ENCODE assay signal across 10 cellular contexts in genomic region chr22:41417622-41418390, GRCh38. TPM values are rescaled to one million over a fixed set of nuclear protein-coding genes. Genes with fewer than 3 reads are reported as not detected.
A peak's percentile ranks its signal among the peaks of the same experiment; 100 is the strongest.
DNase-seq lines count a peak whose midpoint lies in the region; ATAC-seq and TF ChIP-seq lines count a peak whose summit lies in the region.
"Had no signal": no experiment of that assay in that cellular context is flagged by ENCODE, and none has a peak within 500 bp of the region (broad histone marks: within the 10 kb centered on the region; RNA-seq: fewer than 3 reads in every experiment).

No MANE protein-coding gene starts in this region.

- TF ChIP-seq CTCF in astrocyte of the spinal cord (IDR thresholded peaks at IDR 0.05; ENCODE audit: low read depth, low read length) (no peak), right atrium auricular region (IDR thresholded peaks at IDR 0.05) (no peak)

- H3K27me3 ChIP-seq in right atrium auricular region: no peaks in the 10 kb centered on the region
- H3K27me3 ChIP-seq in naive thymus-derived CD4-positive, alpha-beta T cell (ENCODE audit: control insufficient read depth in 2 of 2, insufficient read depth in 2 of 2, low read length in 2 of 2): no peaks in the 10 kb centered on the region

- H3K36me3 ChIP-seq in right atrium auricular region: peaks cover under 1% of the 10 kb centered on the region
- H3K36me3 ChIP-seq in naive thymus-derived CD4-positive, alpha-beta T cell (ENCODE audit: control insufficient read depth in 2 of 3, insufficient read depth in 3 of 3, low read length in 3 of 3): peaks cover 0 to 6% (median 0%) of the 10 kb centered on the region in 3 experiments

- no peaks in the 10 kb centered on the region for H3K9me3 Mint-ChIP-seq in naive thymus-derived CD4-positive, alpha-beta T cell
- H3K9me3 Mint-ChIP-seq: CD14-positive monocyte; stimulated activated naive CD8-positive, alpha-beta T cell treated with anti-CD3 and anti-CD28 coated beads, Interleukin-15, Interleukin-2, amounts not matched to agents 100 ng/mL and 50 ng/mL, for 24 hours had no signal

- peaks cover 8 to 26% (median 23%) of the 10 kb centered on the region in 7 donors for H3K4me1 Mint-ChIP-seq in naive thymus-derived CD4-positive, alpha-beta T cell

- no peak overlapping the region for H3K4me3 Mint-ChIP-seq in naive thymus-derived CD4-positive, alpha-beta T cell
- H3K4me3 Mint-ChIP-seq: CD14-positive monocyte; stimulated activated naive CD8-positive, alpha-beta T cell treated with anti-CD3 and anti-CD28 coated beads, Interleukin-15, Interleukin-2, amounts not matched to agents 100 ng/mL and 50 ng/mL, for 24 hours had no signal

- H3K4me1 ChIP-seq in right atrium auricular region: peaks cover 0 to 48% of the 10 kb centered on the region in 2 donors
- peaks cover 12 to 16% of the 10 kb centered on the region in 2 donors for H3K4me1 ChIP-seq in naive thymus-derived CD4-positive, alpha-beta T cell (ENCODE audit: control insufficient read depth in 2 of 2, insufficient read depth in 2 of 2, low read length in 2 of 2)

- DNase-seq in Ammon's horn (ENCODE audit: low spot score) (peak; percentile 99), astrocyte of the spinal cord (ENCODE audit: low read depth, low spot score) (peak; percentile 15), right atrium auricular region (ENCODE audit: low spot score) (peak; percentile 88), posterior vena cava (ENCODE audit: low spot score) (peak; percentile 91), NCI-H526 (lab: John Stamatoyannopoulos, UW) (no peak)
- DNase-seq in naive thymus-derived CD4-positive, alpha-beta T cell: no peak
- no peak for DNase-seq in activated CD4-positive, alpha-beta T cell treated with anti-CD3 and anti-CD28 coated beads, Interleukin-2, amount 50 U/mL, for 48 hours
- DNase-seq in activated CD4-positive, alpha-beta T cell treated with anti-CD3 and anti-CD28 coated beads for 4 hours: no peak

- in situ Hi-C loops in astrocyte of the spinal cord (cut with HindIII; ENCODE audit: low sequenced_read_pairs): no loop called here

- peak overlapping the region in 3 of 9 donors; percentile 21 to 62 (median 33) for H3K27ac Mint-ChIP-seq in naive thymus-derived CD4-positive, alpha-beta T cell
- H3K27ac Mint-ChIP-seq: stimulated activated naive CD8-positive, alpha-beta T cell treated with anti-CD3 and anti-CD28 coated beads, Interleukin-15, Interleukin-2, amounts not matched to agents 100 ng/mL and 50 ng/mL, for 24 hours had no signal

- H3K27me3 Mint-ChIP-seq in naive thymus-derived CD4-positive, alpha-beta T cell: no peaks in the 10 kb centered on the region
- H3K27me3 Mint-ChIP-seq: stimulated activated naive CD8-positive, alpha-beta T cell treated with anti-CD3 and anti-CD28 coated beads, Interleukin-15, Interleukin-2, amounts not matched to agents 100 ng/mL and 50 ng/mL, for 24 hours had no signal

- H3K27ac ChIP-seq in right atrium auricular region: peak overlapping the region; percentile 98
- no peak overlapping the region for H3K27ac ChIP-seq in naive thymus-derived CD4-positive, alpha-beta T cell (ENCODE audit: low read depth, low read length)

- H3K9me3 ChIP-seq in right atrium auricular region: no peaks in the 10 kb centered on the region
- no peaks in the 10 kb centered on the region for H3K9me3 ChIP-seq in naive thymus-derived CD4-positive, alpha-beta T cell (ENCODE audit: control insufficient read depth in 2 of 3, low read length in 3 of 3)

- CTCF ChIA-PET in naive thymus-derived CD4-positive, alpha-beta T cell (lab: Charles Lee): interaction anchor here (0.6 to 0.8 kb wide), 2 partner anchors 107 to 138 kb away, joined by 3 to 4 read pairs; no protein-coding TSS in a partner anchor

- H3K4me3 ChIP-seq in astrocyte of the spinal cord (ENCODE audit: low read depth, low read length): no peak overlapping the region
- H3K4me3 ChIP-seq in right atrium auricular region: no peak overlapping the region
- H3K4me3 ChIP-seq in naive thymus-derived CD4-positive, alpha-beta T cell (ENCODE audit: low read length): no peak overlapping the region

- POLR2A ChIA-PET in naive thymus-derived CD4-positive, alpha-beta T cell (lab: Charles Lee): interaction anchor here (1.2 to 2.1 kb wide), 3 partner anchors 11 to 28 kb away, joined by 3 to 11 read pairs (median 3); no protein-coding TSS in a partner anchor

- H3K36me3 Mint-ChIP-seq in naive thymus-derived CD4-positive, alpha-beta T cell: peaks cover 0 to 4% (median 0%) of the 10 kb centered on the region in 5 donors

- intact Hi-C loops in posterior vena cava (cut with DNase I): no loop called here
- intact Hi-C loops in naive thymus-derived CD4-positive, alpha-beta T cell (cut with micrococcal nuclease): no loop called here

- ATAC-seq in naive thymus-derived CD4-positive, alpha-beta T cell: no peak

RNA-seq across cellular contexts. Expression of gene TOB2, which starts 28.8 kb away (rescaled TPM):
- total RNA-seq in right atrium auricular region: 10 to 100 TPM; 49.1 to 55.3 TPM
- 10 to 100 TPM; 36.8 to 37.0 TPM for total RNA-seq in posterior vena cava
- 10 to 100 TPM; 19.3 to 37.8 (median 29.8) TPM for total RNA-seq in naive thymus-derived CD4-positive, alpha-beta T cell
- 1 to 10 TPM; 8.2 to 9.7 TPM for polyA plus RNA-seq in naive thymus-derived CD4-positive, alpha-beta T cell

RNA-seq across cellular contexts. Expression of gene TEF, which starts 36.1 kb away (rescaled TPM):
- total RNA-seq in right atrium auricular region: 10 to 100 TPM; 12.7 to 14.2 TPM
- 10 to 100 TPM; 10.5 to 20.5 TPM for total RNA-seq in posterior vena cava
- total RNA-seq in naive thymus-derived CD4-positive, alpha-beta T cell: 1 to 10 TPM; 3.8 to 8.4 (median 6.2) TPM
- 1 to 10 TPM; 3.5 to 6.4 TPM for polyA plus RNA-seq in naive thymus-derived CD4-positive, alpha-beta T cell

RNA-seq across cellular contexts. Expression of gene PHF5A, which starts 50.7 kb away (rescaled TPM):
- total RNA-seq in right atrium auricular region: 10 to 100 TPM; 19.3 to 23.5 TPM
- total RNA-seq in posterior vena cava: 10 to 100 TPM; 27.5 to 33.5 TPM
- 10 to 100 TPM; 27.8 to 63.9 (median 36.0) TPM for total RNA-seq in naive thymus-derived CD4-positive, alpha-beta T cell
- 10 to 100 TPM; 22.4 to 25.8 TPM for polyA plus RNA-seq in naive thymus-derived CD4-positive, alpha-beta T cell

RNA-seq across cellular contexts. Expression of gene ACO2, which starts 51.1 kb away (rescaled TPM):
- total RNA-seq in right atrium auricular region: 100 to 1,000 TPM; 447 to 604 TPM
- total RNA-seq in posterior vena cava: 10 to 100 TPM; 61.4 to 63.8 TPM
- total RNA-seq in naive thymus-derived CD4-positive, alpha-beta T cell: 10 to 100 TPM; 64.5 to 84.8 (median 70.3) TPM
- polyA plus RNA-seq in naive thymus-derived CD4-positive, alpha-beta T cell: 100 to 1,000 TPM in 1 of 2 donors, 10 to 100 TPM in 1; 60.5 to 101 TPM

Comparison
In these comparisons a context has a peak if more than half of its experiments do, and no peak if none do; other contexts are left out.
1. DNase-seq: peak in Ammon's horn (single experiment), astrocyte of the spinal cord (single experiment), right atrium auricular region (single experiment) and posterior vena cava (single experiment); none in naive thymus-derived CD4-positive, alpha-beta T cell (0 of 9), activated CD4-positive, alpha-beta T cell treated with anti-CD3 and anti-CD28 coated beads, Interleukin-2, amount 50 U/mL, for 48 hours (0 of 2), NCI-H526 (0 of 2) and activated CD4-positive, alpha-beta T cell treated with anti-CD3 and anti-CD28 coated beads for 4 hours (0 of 2).